Comparison of ENCODE assay signal across 20 cellular contexts in genomic region chr17:48569676-48570324, GRCh38. TPM values are rescaled to one million over a fixed set of nuclear protein-coding genes. Genes with fewer than 3 reads are reported as not detected.
DNase-seq lines count a peak whose midpoint lies in the region; FAIRE-seq and TF ChIP-seq lines count a peak whose summit lies in the region.
"Had no signal": no experiment of that assay in that cellular context is flagged by ENCODE, and none has a peak within 500 bp of the region (broad histone marks: within the 10 kb centered on the region; RNA-seq: fewer than 3 reads in every experiment).

No MANE protein-coding gene starts in this region.

- DNase-seq in HCEC 1CT, result peak; percentile 45
- no peak for DNase-seq in astrocyte of the cerebellum (ENCODE audit: low read depth)
- DNase-seq in kidney, result no peak
- no peak for DNase-seq in spleen
- DNase-seq in RKO (ENCODE audit: low spot score), result no peak
- no peak for DNase-seq in activated naive CD4-positive, alpha-beta T cell treated with anti-CD3 and anti-CD28 coated beads for 36 hours
- no peak for DNase-seq in NCI-H187 (lab: John Stamatoyannopoulos, UW)
- no peak for DNase-seq in stimulated activated CD4-positive, alpha-beta T cell treated with anti-CD3 and anti-CD28 coated beads, Interleukin-2, amount 100 ng/mL, for 24 hours
- DNase-seq: activated CD8-positive, alpha-beta memory T cell treated with anti-CD3 and anti-CD28 coated beads for 24 hours; activated effector memory CD4-positive, alpha-beta T cell treated with anti-CD3 and anti-CD28 coated beads, Interleukin-2, amount 50 U/mL, for 16 hours; brain microvascular endothelial cell; effector CD8-positive, alpha-beta T cell; glutamatergic neuron; NCI-H1417 treated with DMSO at 0.1 percent for 48 hours; NCI-H446 treated with DMSO at 0.1 percent for 48 hours; OCI-M1; stimulated activated CD4-positive, alpha-beta T cell treated with anti-CD3 and anti-CD28 coated beads, Interleukin-4, amount 100 ng/mL, for 24 hours had no signal

- H3K4me1 Mint-ChIP-seq in activated naive CD4-positive, alpha-beta T cell treated with anti-CD3 and anti-CD28 coated beads for 36 hours (ENCODE audit: low read depth), result peaks cover 5% of the 10 kb centered on the region

- no peak for FAIRE-seq in kidney (lab: Jason Lieb, UNC)

- H3K36me3 Mint-ChIP-seq in activated naive CD4-positive, alpha-beta T cell treated with anti-CD3 and anti-CD28 coated beads for 36 hours (ENCODE audit: low read depth), result no peaks in the 10 kb centered on the region
- H3K36me3 Mint-ChIP-seq: natural killer cell treated with Interleukin-12 subunit alpha and Interleukin-12 subunit beta and Interleukin-15 and Interleukin-18, amount 100 ng/mL, for 72 hours; WTC11 had no signal

- H3K4me3 ChIP-seq in astrocyte of the cerebellum (ENCODE audit: low read depth, low read length) (peak overlapping the region; percentile 82), kidney (ENCODE audit: low read length in 2 of 2) (peak overlapping the region in 1 of 2 donors; percentile 51), spleen (peak overlapping the region in 1 of 8 donors; percentile 11)
- H3K4me3 ChIP-seq: right atrium auricular region had no signal

- H3K27me3 Mint-ChIP-seq in activated naive CD4-positive, alpha-beta T cell treated with anti-CD3 and anti-CD28 coated beads for 36 hours (ENCODE audit: low read depth), result peaks cover 9% of the 10 kb centered on the region

- H3K27ac ChIP-seq in kidney (ENCODE audit: low read depth in 2 of 2, low read length in 2 of 2) (peak overlapping the region; percentile 81 to 86), spleen (peak overlapping the region in 6 of 8 donors; percentile 62 to 89 (median 81))
- H3K27ac ChIP-seq: brain microvascular endothelial cell, right atrium auricular region had no signal

- H3K4me1 ChIP-seq in kidney (ENCODE audit: control insufficient read depth in 1 of 2, insufficient read depth in 1 of 2, low read depth in 1 of 2, low read length in 2 of 2) (peaks cover 38 to 40% of the 10 kb centered on the region in 2 donors), spleen (peaks cover 0 to 51% (median 10%) of the 10 kb centered on the region in 6 donors)
- H3K4me1 ChIP-seq: right atrium auricular region had no signal

- CTCF ChIA-PET in activated naive CD4-positive, alpha-beta T cell treated with anti-CD3 and anti-CD28 coated beads for 36 hours (lab: Charles Lee), result interaction anchor here (1.2 kb wide), 1 partner anchor 544 kb away, joined by 3 read pairs; no protein-coding TSS in a partner anchor

- intact Hi-C loops in kidney (cut with DNase I), result no loop called here
- intact Hi-C loops in spleen (cut with DNase I; ENCODE audit: low total_unique reads), result no loop called here
- intact Hi-C loops in activated naive CD4-positive, alpha-beta T cell treated with anti-CD3 and anti-CD28 coated beads for 36 hours (cut with micrococcal nuclease), result no loop called here

- whole genome bisulfite sequencing in spleen, 5 donors, result 71 to 83% (median 75%) methylated on average over 6 of the region's 6 CpGs

- TF ChIP-seq CTCF in astrocyte of the cerebellum (IDR thresholded peaks at IDR 0.05; ENCODE audit: low read depth, low read length, missing control alignments) (peak; percentile 11), kidney (IDR thresholded peaks at IDR 0.05; ENCODE audit: borderline replicate concordance, extremely low read depth, insufficient read depth) (no peak), spleen (IDR thresholded peaks at IDR 0.05 in 8 of 11, conservative IDR thresholded peaks at IDR 0.05 in 3 of 11) (no peak)

- in situ Hi-C loops in astrocyte of the cerebellum (cut with HindIII; ENCODE audit: low sequenced_read_pairs), result no loop called here

- H3K27me3 ChIP-seq in spleen (replicated peaks in 1 of 7), result peaks cover 0 to 63% (median 14%) of the 10 kb centered on the region in 7 donors

- H3K9me3 Mint-ChIP-seq in activated naive CD4-positive, alpha-beta T cell treated with anti-CD3 and anti-CD28 coated beads for 36 hours, result no peaks in the 10 kb centered on the region
- H3K9me3 Mint-ChIP-seq: natural killer cell treated with Interleukin-12 subunit alpha and Interleukin-12 subunit beta and Interleukin-15 and Interleukin-18, amount 100 ng/mL, for 72 hours; WTC11 had no signal

- H3K9ac ChIP-seq in kidney (ENCODE audit: low read length in 2 of 2), result peak overlapping the region; percentile 37 to 82

- no peak overlapping the region for H3K4me3 Mint-ChIP-seq in activated naive CD4-positive, alpha-beta T cell treated with anti-CD3 and anti-CD28 coated beads for 36 hours
- H3K4me3 Mint-ChIP-seq: natural killer cell treated with Interleukin-12 subunit alpha and Interleukin-12 subunit beta and Interleukin-15 and Interleukin-18, amount 100 ng/mL, for 72 hours; WTC11 had no signal

- H3K9me3 ChIP-seq in kidney (ENCODE audit: control insufficient read depth in 1 of 2, low read length in 2 of 2) (no peaks in the 10 kb centered on the region), spleen (no peaks in the 10 kb centered on the region)
- H3K9me3 ChIP-seq: right atrium auricular region had no signal

- H3K36me3 ChIP-seq in kidney (ENCODE audit: control insufficient read depth in 1 of 2, insufficient read depth in 2 of 2, low read length in 2 of 2) (peaks cover 2 to 5% of the 10 kb centered on the region in 2 donors), spleen (no peaks in the 10 kb centered on the region)
- H3K36me3 ChIP-seq: brain microvascular endothelial cell, right atrium auricular region had no signal

- no peak overlapping the region for H3K27ac Mint-ChIP-seq in activated naive CD4-positive, alpha-beta T cell treated with anti-CD3 and anti-CD28 coated beads for 36 hours
- H3K27ac Mint-ChIP-seq: natural killer cell treated with Interleukin-12 subunit alpha and Interleukin-12 subunit beta and Interleukin-15 and Interleukin-18, amount 100 ng/mL, for 72 hours; WTC11 had no signal

- no peak for TF ChIP-seq POLR2A in spleen (IDR thresholded peaks at IDR 0.05)

RNA-seq across cellular contexts. Expression of gene HOXB4, which starts 8.3 kb away (rescaled TPM):
- total RNA-seq in kidney (22.6 TPM), spleen (1 to 10 TPM; 1.9 to 6.4 (median 3.6) TPM)
- polyA plus RNA-seq in kidney (ENCODE audit: insufficient read depth, low read depth, low replicate concordance) (4.4 TPM), spleen (1 to 10 TPM; 2.3 to 2.7 (median 2.4) TPM)
- 1 to 10 TPM; 2.3 to 2.5 TPM for total RNA-seq in activated naive CD4-positive, alpha-beta T cell treated with anti-CD3 and anti-CD28 coated beads for 36 hours

RNA-seq across cellular contexts. Expression of gene HOXB3, which starts 20.2 kb away (rescaled TPM):
- total RNA-seq in kidney, result 99.0 TPM
- 12.1 TPM for polyA plus RNA-seq in kidney (ENCODE audit: insufficient read depth, low read depth, low replicate concordance)
- 10 to 100 TPM in 4 of 7 donors, 1 to 10 TPM in 3; 6.8 to 23.1 (median 10.4) TPM for total RNA-seq in spleen
- polyA plus RNA-seq in spleen, result 1 to 10 TPM; 3.6 to 7.8 (median 6.5) TPM
- 1 to 10 TPM; 2.0 TPM for total RNA-seq in activated naive CD4-positive, alpha-beta T cell treated with anti-CD3 and anti-CD28 coated beads for 36 hours

RNA-seq across cellular contexts. Expression of gene HOXB5, which starts 23.8 kb away (rescaled TPM):
- total RNA-seq in kidney (27.0 TPM), spleen (1 to 10 TPM in 3 of 7 donors, under 1 TPM in 4; 0.43 to 2.6 (median 0.67) TPM)
- polyA plus RNA-seq in kidney (ENCODE audit: insufficient read depth, low read depth, low replicate concordance) (12.3 TPM), spleen (1 to 10 TPM in 2 of 3 donors, under 1 TPM in 1; 0.91 to 1.5 (median 1.3) TPM)
- not detected for total RNA-seq in activated naive CD4-positive, alpha-beta T cell treated with anti-CD3 and anti-CD28 coated beads for 36 hours
- total RNA-seq: right atrium auricular region, WTC11 had no signal

RNA-seq across cellular contexts. Expression of gene HOXB2, which starts 24.9 kb away (rescaled TPM):
- total RNA-seq in kidney (61.9 TPM), spleen (10 to 100 TPM in 4 of 7 donors, 1 to 10 TPM in 3; 5.9 to 21.9 (median 10.2) TPM)
- polyA plus RNA-seq in kidney (ENCODE audit: insufficient read depth, low read depth, low replicate concordance) (30.7 TPM), spleen (1 to 10 TPM; 7.2 to 8.2 (median 8.0) TPM)
- 10 to 100 TPM; 15.6 to 18.2 TPM for total RNA-seq in activated naive CD4-positive, alpha-beta T cell treated with anti-CD3 and anti-CD28 coated beads for 36 hours

RNA-seq across cellular contexts. Expression of gene HOXB6, which starts 35.0 kb away (rescaled TPM):
- 90.2 TPM for total RNA-seq in kidney
- polyA plus RNA-seq in kidney (ENCODE audit: insufficient read depth, low read depth, low replicate concordance), result 44.0 TPM
- total RNA-seq in spleen, result 1 to 10 TPM; 1.2 to 4.5 (median 3.3) TPM
- 1 to 10 TPM; 1.7 to 3.4 (median 2.1) TPM for polyA plus RNA-seq in spleen
- total RNA-seq in activated naive CD4-positive, alpha-beta T cell treated with anti-CD3 and anti-CD28 coated beads for 36 hours, result not detected
- total RNA-seq: WTC11 had no signal
